Comparison of ENCODE assay signal across 8 cellular contexts in genomic region chr1:110106013-110106941, GRCh38. TPM values are rescaled to one million over a fixed set of nuclear protein-coding genes. Genes with fewer than 3 reads are reported as not detected.
DNase-seq lines count a peak whose midpoint lies in the region; ATAC-seq, FAIRE-seq and TF ChIP-seq lines count a peak whose summit lies in the region.

No MANE protein-coding gene starts in this region.

- peak overlapping the region; percentile 42; the same call in 1 of the 2 replicates for H3K18ac ChIP-seq in H1 (ENCODE audit: extremely low read depth, low read length)

- no peak overlapping the region for H3K27ac ChIP-seq in DND-41 (ENCODE audit: low read length)
- no peak overlapping the region for H3K27ac ChIP-seq in H1 (ENCODE audit: low read depth, low read length)

- peaks cover 5% of the 10 kb centered on the region for H3K27me3 Mint-ChIP-seq in activated CD8-positive, alpha-beta T cell treated with anti-CD3 and anti-CD28 coated beads for 36 hours
- H3K27me3 Mint-ChIP-seq in mesothelial cell of epicardium (ENCODE audit: low read depth), result no peaks in the 10 kb centered on the region
- H3K27me3 Mint-ChIP-seq in stimulated activated memory B cell treated with anti-CD40 and anti-IgM and Interleukin-4, amounts not matched to agents 10 μg/mL and 1 μg/mL and 100 μg/mL, for 72 hours, result peaks cover 41% of the 10 kb centered on the region

- peak overlapping the region; percentile 81; the same call in 1 of the 2 replicates for H2BK15ac ChIP-seq in H1 (ENCODE audit: low read length)

- peak; percentile 83 for FAIRE-seq in H1 (lab: Jason Lieb, UNC)

- H3K27ac Mint-ChIP-seq in activated CD8-positive, alpha-beta T cell treated with anti-CD3 and anti-CD28 coated beads for 36 hours, result no peak overlapping the region
- H3K27ac Mint-ChIP-seq in mesothelial cell of epicardium, result peak overlapping the region; percentile 78
- no peak overlapping the region for H3K27ac Mint-ChIP-seq in stimulated activated memory B cell treated with anti-CD40 and anti-IgM and Interleukin-4, amounts not matched to agents 10 μg/mL and 1 μg/mL and 100 μg/mL, for 72 hours

- TF ChIP-seq CTCF in DND-41 (IDR thresholded peaks at IDR 0.05; ENCODE audit: borderline replicate concordance, extremely low read depth, low read length, poor library complexity, severe bottlenecking) (peak; percentile 98), H1 (IDR thresholded peaks at IDR 0.05; ENCODE audit: control extremely low read depth in 1 of 3, insufficient read depth in 1 of 3, low read depth in 1 of 3, low read length in 3 of 3) (peak; percentile 91 to 99 (median 97)), mesothelial cell of epicardium (IDR thresholded peaks at IDR 0.05; ENCODE audit: unreplicated experiment) (peak; percentile 78)
- peak; percentile 82 for TF ChIP-seq CTCF in activated CD8-positive, alpha-beta T cell treated with anti-CD3 and anti-CD28 coated beads for 36 hours (IDR thresholded peaks at IDR 0.05)

- H2BK5ac ChIP-seq in H1 (ENCODE audit: low read depth, low read length), result 0 out of 2 replicates have a peak overlapping the region, but pooled peaks have one; percentile 9

- 0 out of 2 replicates have a peak overlapping the region, but pooled peaks have one; percentile 2 for H2BK20ac ChIP-seq in H1 (ENCODE audit: low read length)

- WGBS in H1 (ENCODE audit: extremely low coverage in 1 of 2, insufficient coverage in 1 of 2, insufficient read length in 1 of 2, insufficient replicate concordance in 2 of 2, low coverage in 1 of 2, low lambda C conversion rate in 2 of 2, missing lambda C conversion rate in 1 of 2), 2 experiments, result 39% methylated on average over 8 of the region's 8 CpGs; no CpG with 5 or more reads in 1 of the 2 experiments

- DNase-seq in DND-41 (peak; percentile 73), NCI-H748 (lab: John Stamatoyannopoulos, UW; ENCODE audit: unreplicated experiment) (peak; percentile 73), H1 (ENCODE audit: low read depth in 1 of 2, low spot score in 2 of 2) (peak; percentile 51 to 84), mesothelial cell of epicardium (ENCODE audit: low spot score in 2 of 2, unreplicated experiment in 2 of 2) (peak; percentile 45 to 77)
- DNase-seq in activated CD8-positive, alpha-beta T cell treated with anti-CD3 and anti-CD28 coated beads for 36 hours, result peak; percentile 69

- no peak overlapping the region; the same call in 1 of the 2 replicates for H4K8ac ChIP-seq in H1 (ENCODE audit: extremely low read depth, insufficient read depth, low read length)

- POLR2A ChIA-PET in activated CD8-positive, alpha-beta T cell treated with anti-CD3 and anti-CD28 coated beads for 36 hours (lab: Charles Lee), result interaction anchor here (0.6 kb wide), 1 partner anchor 19 kb away, joined by 3 read pairs; no protein-coding TSS in a partner anchor
- POLR2A ChIA-PET in H1 (lab: Charles Lee; ENCODE audit: partially characterized antibody), result interaction anchor here (0.6 to 1.7 kb wide), 4 partner anchors 9 to 53 kb away, joined by 3 to 9 read pairs (median 4); no protein-coding TSS in a partner anchor

- no peaks in the 10 kb centered on the region for H3K36me3 ChIP-seq in DND-41 (ENCODE audit: insufficient read depth, low read length)
- H3K36me3 ChIP-seq in H1 (ENCODE audit: control insufficient read depth in 2 of 4, insufficient read depth in 4 of 4, low read length in 3 of 4), result no peaks in the 10 kb centered on the region

- peak; percentile 89 to 91 for TF ChIP-seq RAD21 in H1 (IDR thresholded peaks at IDR 0.05 in 1 of 2, conservative IDR thresholded peaks at IDR 0.05 in 1 of 2; ENCODE audit: low read depth in 2 of 2, low read length in 2 of 2)

- no peak overlapping the region for H4K91ac ChIP-seq in H1 (replicated peaks; ENCODE audit: insufficient read length, low read length)

- no peak overlapping the region for H3K4me3 Mint-ChIP-seq in activated CD8-positive, alpha-beta T cell treated with anti-CD3 and anti-CD28 coated beads for 36 hours
- no peak overlapping the region for H3K4me3 Mint-ChIP-seq in mesothelial cell of epicardium
- no peak overlapping the region for H3K4me3 Mint-ChIP-seq in stimulated activated memory B cell treated with anti-CD40 and anti-IgM and Interleukin-4, amounts not matched to agents 10 μg/mL and 1 μg/mL and 100 μg/mL, for 72 hours

- H3K23me2 ChIP-seq in H1 (ENCODE audit: low read depth, low read length), result no peaks in the 10 kb centered on the region

- peak overlapping the region; percentile 52; the same call in 1 of the 2 replicates for H2BK12ac ChIP-seq in H1 (ENCODE audit: low read depth, low read length)

- peak overlapping the region; percentile 45; the same call in 1 of the 2 replicates for H2AFZ ChIP-seq in DND-41 (ENCODE audit: low read depth, low read length)
- peak overlapping the region; percentile 61; the same call in 1 of the 2 replicates for H2AFZ ChIP-seq in H1 (ENCODE audit: low read length)

- intact Hi-C loops in activated CD8-positive, alpha-beta T cell treated with anti-CD3 and anti-CD28 coated beads for 36 hours (cut with micrococcal nuclease), result loop anchor here (5.0 kb wide), 1 partner anchor 54 kb away; no protein-coding TSS in a partner anchor

- H3K9me3 ChIP-seq in DND-41 (ENCODE audit: insufficient read depth, low read length, severe bottlenecking), result no peaks in the 10 kb centered on the region
- no peaks in the 10 kb centered on the region for H3K9me3 ChIP-seq in H1 (ENCODE audit: insufficient read depth in 2 of 2, low read depth in 1 of 2, low read length in 1 of 2)

- H2AK5ac ChIP-seq in H1 (ENCODE audit: low read depth, low read length), result no peak overlapping the region

- no peak overlapping the region for H3K4me3 ChIP-seq in DND-41 (ENCODE audit: low read depth in 1 of 2, low read length in 2 of 2)
- no peak overlapping the region for H3K4me3 ChIP-seq in H1 (ENCODE audit: extremely low read depth in 1 of 4, insufficient read depth in 2 of 4, low read depth in 3 of 4, low read length in 4 of 4)

- H3K27me3 ChIP-seq in DND-41 (ENCODE audit: insufficient read depth, low read length, poor library complexity), result peaks cover 18% of the 10 kb centered on the region
- no peaks in the 10 kb centered on the region; a peak in 2 of 7 replicates for H3K27me3 ChIP-seq in H1 (replicated peaks in 1 of 4; ENCODE audit: control insufficient read depth in 3 of 4, extremely low read depth in 1 of 4, insufficient read depth in 3 of 4, low read length in 3 of 4)

- H3K79me1 ChIP-seq in H1 (ENCODE audit: low read depth, low read length), result no peaks in the 10 kb centered on the region

- no peaks in the 10 kb centered on the region for H3K36me3 Mint-ChIP-seq in activated CD8-positive, alpha-beta T cell treated with anti-CD3 and anti-CD28 coated beads for 36 hours (ENCODE audit: low read depth)
- H3K36me3 Mint-ChIP-seq in mesothelial cell of epicardium, result peaks cover 7% of the 10 kb centered on the region
- H3K36me3 Mint-ChIP-seq in stimulated activated memory B cell treated with anti-CD40 and anti-IgM and Interleukin-4, amounts not matched to agents 10 μg/mL and 1 μg/mL and 100 μg/mL, for 72 hours, result no peaks in the 10 kb centered on the region

- H3K79me2 ChIP-seq in DND-41 (ENCODE audit: insufficient read depth, low read length), result no peaks in the 10 kb centered on the region
- H3K79me2 ChIP-seq in H1 (ENCODE audit: control insufficient read depth in 1 of 2, insufficient read depth in 2 of 2, low read length in 2 of 2), result no peaks in the 10 kb centered on the region

- H3K4me1 ChIP-seq in DND-41 (ENCODE audit: insufficient read depth, low read length), result no peaks in the 10 kb centered on the region
- H3K4me1 ChIP-seq in H1 (replicated peaks in 1 of 4; ENCODE audit: control insufficient read depth in 3 of 4, insufficient read depth in 4 of 4, low read length in 3 of 4), result no peaks in the 10 kb centered on the region

- H3K4me1 Mint-ChIP-seq in activated CD8-positive, alpha-beta T cell treated with anti-CD3 and anti-CD28 coated beads for 36 hours (ENCODE audit: low read depth), result no peaks in the 10 kb centered on the region
- H3K4me1 Mint-ChIP-seq in mesothelial cell of epicardium, result peaks cover 65% of the 10 kb centered on the region
- H3K4me1 Mint-ChIP-seq in stimulated activated memory B cell treated with anti-CD40 and anti-IgM and Interleukin-4, amounts not matched to agents 10 μg/mL and 1 μg/mL and 100 μg/mL, for 72 hours, result peaks cover 11% of the 10 kb centered on the region

- no peaks in the 10 kb centered on the region for H4K20me1 ChIP-seq in DND-41 (ENCODE audit: insufficient read depth, low read length)
- H4K20me1 ChIP-seq in H1 (replicated peaks in 1 of 2; ENCODE audit: control insufficient read depth in 1 of 2, insufficient read depth in 2 of 2, low read length in 2 of 2), result no peaks in the 10 kb centered on the region

- TF ChIP-seq POLR2A in H1 (IDR thresholded peaks at IDR 0.05; ENCODE audit: control extremely low read depth in 1 of 2, low read depth in 2 of 2, low read length in 2 of 2), result no peak

- H3K9ac ChIP-seq in DND-41 (ENCODE audit: low read depth, low read length) (no peak overlapping the region), H1 (replicated peaks in 1 of 4; ENCODE audit: extremely low read depth in 1 of 4, low read depth in 3 of 4, low read length in 3 of 4) (no peak overlapping the region)

- no peak overlapping the region for H2BK120ac ChIP-seq in H1 (replicated peaks; ENCODE audit: low read depth, low read length)

- H3K4ac ChIP-seq in H1 (replicated peaks; ENCODE audit: insufficient read length, low read depth, low read length), result peak overlapping the region; percentile 19

- ATAC-seq in DND-41 (ENCODE audit: insufficient read depth, low read depth), result peak; percentile 98
- ATAC-seq in HG02870 (IDR thresholded peaks at IDR 0.05; ENCODE audit: unreplicated experiment), result peak; percentile 57
- ATAC-seq in activated CD8-positive, alpha-beta T cell treated with anti-CD3 and anti-CD28 coated beads for 36 hours, result peak; percentile 94
- peak; percentile 74 for ATAC-seq in stimulated activated memory B cell treated with anti-CD40 and anti-IgM and Interleukin-4, amounts not matched to agents 10 μg/mL and 1 μg/mL and 100 μg/mL, for 72 hours
- ATAC-seq in HG03135 (IDR thresholded peaks at IDR 0.05; ENCODE audit: unreplicated experiment), result no peak

- CTCF ChIA-PET in activated CD8-positive, alpha-beta T cell treated with anti-CD3 and anti-CD28 coated beads for 36 hours (lab: Charles Lee), result interaction anchor here (0.5 to 19.4 kb wide), 29 partner anchors 9 to 354 kb away, joined by 3 to 251 read pairs (median 5); partner anchors contain the start of genes AHCYL1 and STRIP1
- CTCF ChIA-PET in H1 (lab: Charles Lee; ENCODE audit: partially characterized antibody), result interaction anchor here (0.7 to 52.4 kb wide), 32 partner anchors 10 to 390 kb away, joined by 3 to 1450 read pairs (median 4); partner anchors contain the start of genes ALX3, STRIP1 and UBL4B

- no peak overlapping the region for H3K14ac ChIP-seq in H1 (ENCODE audit: insufficient read length)

- TF ChIP-seq EP300 in H1 (IDR thresholded peaks at IDR 0.05; ENCODE audit: borderline replicate concordance in 1 of 2, low read depth in 2 of 2, low read length in 2 of 2), result no peak

- H3K4me2 ChIP-seq in DND-41 (ENCODE audit: insufficient read depth, low read length), result no peak overlapping the region
- no peak overlapping the region for H3K4me2 ChIP-seq in H1 (ENCODE audit: insufficient read depth in 1 of 2, low read depth in 2 of 2, low read length in 2 of 2)

- no peaks in the 10 kb centered on the region for H3K9me3 Mint-ChIP-seq in activated CD8-positive, alpha-beta T cell treated with anti-CD3 and anti-CD28 coated beads for 36 hours
- no peaks in the 10 kb centered on the region for H3K9me3 Mint-ChIP-seq in mesothelial cell of epicardium
- no peaks in the 10 kb centered on the region for H3K9me3 Mint-ChIP-seq in stimulated activated memory B cell treated with anti-CD40 and anti-IgM and Interleukin-4, amounts not matched to agents 10 μg/mL and 1 μg/mL and 100 μg/mL, for 72 hours

- no peak overlapping the region for H3K56ac ChIP-seq in H1 (replicated peaks; ENCODE audit: insufficient read length, low read depth, low read length)

- no peak overlapping the region for H4K5ac ChIP-seq in H1 (ENCODE audit: insufficient read length, low read depth, low read length)

- H3K23ac ChIP-seq in H1 (ENCODE audit: insufficient read length), result no peak overlapping the region

RNA-seq across cellular contexts. Expression of gene UBL4B, which starts 6.0 kb away (rescaled TPM):
- not detected for total RNA-seq in activated CD8-positive, alpha-beta T cell treated with anti-CD3 and anti-CD28 coated beads for 36 hours
- not detected in 2 replicates for total RNA-seq in H1 (2021; fragmentation: NEBNext Ultra II Directional; extraction: Animal tissue kit (Norgen Biotek cat#: 25700))
- 0.06 and 0.11 TPM in 2 replicates for polyA plus RNA-seq in H1 (2011; rRNA removed)
- 0.14 TPM for polyA plus RNA-seq in H1 (2011; cell fraction: cytosol; rRNA removed)
- 0.14 TPM for polyA plus RNA-seq in H1 (2011; cell fraction: nucleus; rRNA removed)
- polyA plus RNA-seq in H1 (2012, experiment 1 of 2), result not detected in 4 replicates
- polyA plus RNA-seq in H1 (2012, experiment 2 of 2), result not detected
- polyA plus RNA-seq in H1 (2013, experiment 1 of 2), result not detected
- polyA plus RNA-seq in H1 (2013, experiment 2 of 2), result not detected
- polyA minus RNA-seq in H1 (2011; rRNA and poly(A)+ RNA removed), result not detected in 2 replicates
- not detected for polyA minus RNA-seq in H1 (2011; cell fraction: cytosol; rRNA and poly(A)+ RNA removed)
- not detected for polyA minus RNA-seq in H1 (2011; cell fraction: nucleus; rRNA and poly(A)+ RNA removed)
- total RNA-seq in mesothelial cell of epicardium, result 10.2 to 11.7 TPM (median 10.7 TPM) in 3 replicates

RNA-seq across cellular contexts. Expression of gene ALX3, which starts 35.8 kb away (rescaled TPM):
- not detected for total RNA-seq in activated CD8-positive, alpha-beta T cell treated with anti-CD3 and anti-CD28 coated beads for 36 hours
- total RNA-seq in H1 (2021; fragmentation: NEBNext Ultra II Directional; extraction: Animal tissue kit (Norgen Biotek cat#: 25700)), result not detected in 2 replicates
- 0.06 and 0.20 TPM in 2 replicates for polyA plus RNA-seq in H1 (2011; rRNA removed)
- 0.05 TPM for polyA plus RNA-seq in H1 (2011; cell fraction: cytosol; rRNA removed)
- polyA plus RNA-seq in H1 (2011; cell fraction: nucleus; rRNA removed), result not detected
- 0.10 to 0.12 TPM in 2 of 4 replicates, not detected in the others for polyA plus RNA-seq in H1 (2012, experiment 1 of 2)
- not detected for polyA plus RNA-seq in H1 (2012, experiment 2 of 2)
- polyA plus RNA-seq in H1 (2013, experiment 1 of 2), result 0.02 TPM
- polyA plus RNA-seq in H1 (2013, experiment 2 of 2), result 0.07 TPM
- polyA minus RNA-seq in H1 (2011; rRNA and poly(A)+ RNA removed), result not detected in 2 replicates
- not detected for polyA minus RNA-seq in H1 (2011; cell fraction: cytosol; rRNA and poly(A)+ RNA removed)
- polyA minus RNA-seq in H1 (2011; cell fraction: nucleus; rRNA and poly(A)+ RNA removed), result not detected
- 127 to 136 TPM (median 132 TPM) in 3 replicates for total RNA-seq in mesothelial cell of epicardium

RNA-seq across cellular contexts. Expression of gene SLC6A17, which starts 44.0 kb away (rescaled TPM):
- under 1 TPM; 0.05 to 0.18 TPM for total RNA-seq in activated CD8-positive, alpha-beta T cell treated with anti-CD3 and anti-CD28 coated beads for 36 hours
- 0.28 and 0.29 TPM in 2 replicates for total RNA-seq in H1 (2021; fragmentation: NEBNext Ultra II Directional; extraction: Animal tissue kit (Norgen Biotek cat#: 25700))
- polyA plus RNA-seq in H1 (2011; rRNA removed), result 0.08 and 0.15 TPM in 2 replicates
- 0.10 TPM for polyA plus RNA-seq in H1 (2011; cell fraction: cytosol; rRNA removed)
- 1.3 TPM for polyA plus RNA-seq in H1 (2011; cell fraction: nucleus; rRNA removed)
- polyA plus RNA-seq in H1 (2012, experiment 1 of 2), result 0.24 to 0.34 TPM (median 0.26 TPM) in 4 replicates
- 0.63 TPM for polyA plus RNA-seq in H1 (2012, experiment 2 of 2)
- 0.16 TPM for polyA plus RNA-seq in H1 (2013, experiment 1 of 2)
- polyA plus RNA-seq in H1 (2013, experiment 2 of 2), result 0.17 TPM
- polyA minus RNA-seq in H1 (2011; rRNA and poly(A)+ RNA removed), result 0.16 and 1.2 TPM in 2 replicates
- 0.88 TPM for polyA minus RNA-seq in H1 (2011; cell fraction: cytosol; rRNA and poly(A)+ RNA removed)
- 1.6 TPM for polyA minus RNA-seq in H1 (2011; cell fraction: nucleus; rRNA and poly(A)+ RNA removed)
- 1.4 to 1.6 TPM (median 1.6 TPM) in 3 replicates for total RNA-seq in mesothelial cell of epicardium

Comparison
In these comparisons a context has a peak if more than half of its experiments do, and no peak if none do; other contexts are left out.
1. RNA of gene UBL4B, which starts 6.0 kb away (total RNA-seq): 10.2 to 11.7 TPM in mesothelial cell of epicardium; not detected in activated CD8-positive, alpha-beta T cell treated with anti-CD3 and anti-CD28 coated beads for 36 hours and not detected in H1; every median in the first group is over 10 times any median in the second.
2. RNA of gene ALX3, which starts 35.8 kb away (total RNA-seq): 127 to 136 TPM in mesothelial cell of epicardium; not detected in H1 and not detected in activated CD8-positive, alpha-beta T cell treated with anti-CD3 and anti-CD28 coated beads for 36 hours; every median in the first group is over 100 times any median in the second.
3. Peak in every context shown above with its lines, with median percentiles within 50 percentile points of each other: DNase-seq and CTCF ChIP-seq.